In the genomic region with DNA sequence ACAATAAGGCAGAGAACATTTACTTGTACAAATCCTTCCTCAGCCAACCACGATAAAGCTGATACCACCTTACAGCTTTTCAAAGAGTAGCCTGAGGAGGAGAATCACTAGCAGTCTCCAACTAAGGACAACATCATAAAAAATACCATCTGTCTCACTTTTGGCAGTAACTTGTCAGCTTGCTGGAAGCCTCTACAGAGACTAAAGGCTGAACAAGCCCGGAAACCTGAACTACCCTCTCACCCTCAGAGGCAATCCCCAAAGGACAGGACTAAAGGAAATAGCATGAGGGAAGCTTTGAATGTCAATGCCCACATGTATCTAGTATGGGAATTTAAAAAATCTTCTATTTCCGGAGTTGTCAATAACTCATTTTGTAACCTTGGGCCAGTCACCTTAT, we compare ENCODE assay signal across 9 cellular contexts. TPM values are rescaled to one million over a fixed set of nuclear protein-coding genes. Genes with fewer than 3 reads are reported as not detected.
DNase-seq lines count a peak whose midpoint lies in the region; ATAC-seq lines count a peak whose summit lies in the region.
"Had no signal": no experiment of that assay in that cellular context is flagged by ENCODE, and none has a peak within 500 bp of the region (broad histone marks: within the 10 kb centered on the region; RNA-seq: fewer than 3 reads in every experiment).

No MANE protein-coding gene starts in this region.

- H3K27me3 Mint-ChIP-seq in activated CD4-positive, alpha-beta T cell treated with anti-CD3 and anti-CD28 coated beads for 36 hours, result no peaks in the 10 kb centered on the region
- H3K27me3 Mint-ChIP-seq in dendritic cell treated with granulocyte-macrophage colony-stimulating factor and Interleukin-4, amounts not matched to agents 40 ng/mL and 50 ng/mL, for 4 days, result no peaks in the 10 kb centered on the region

- H3K36me3 Mint-ChIP-seq in activated CD4-positive, alpha-beta T cell treated with anti-CD3 and anti-CD28 coated beads for 36 hours (ENCODE audit: low read depth), result peaks cover 47% of the 10 kb centered on the region
- peaks cover 61% of the 10 kb centered on the region for H3K36me3 Mint-ChIP-seq in dendritic cell treated with granulocyte-macrophage colony-stimulating factor and Interleukin-4, amounts not matched to agents 40 ng/mL and 50 ng/mL, for 4 days (ENCODE audit: low read depth)

- H3K27ac Mint-ChIP-seq in activated CD4-positive, alpha-beta T cell treated with anti-CD3 and anti-CD28 coated beads for 36 hours, result peak overlapping the region; percentile 76
- peak overlapping the region; percentile 53 for H3K27ac Mint-ChIP-seq in dendritic cell treated with granulocyte-macrophage colony-stimulating factor and Interleukin-4, amounts not matched to agents 40 ng/mL and 50 ng/mL, for 4 days

- DNase-seq in activated CD4-positive, alpha-beta T cell treated with anti-CD3 and anti-CD28 coated beads for 36 hours, result no peak
- DNase-seq in activated CD4-positive, alpha-beta T cell treated with anti-CD3 and anti-CD28 coated beads, Interleukin-2, amount 50 U/mL, for 1 hour, result no peak
- peak; percentile 59 to 84 for DNase-seq in NCI-H446 (lab: John Stamatoyannopoulos, UW)
- DNase-seq in sciatic nerve (ENCODE audit: low spot score), result no peak
- DNase-seq in NCI-H187 (lab: John Stamatoyannopoulos, UW), result no peak
- no peak for DNase-seq in activated CD4-positive, CD25-positive, alpha-beta regulatory T cell (lab: John Stamatoyannopoulos, UW)
- DNase-seq: NCI-H187 treated with DMSO at 0.1 percent for 48 hours had no signal

- peaks cover 60% of the 10 kb centered on the region for H3K4me1 Mint-ChIP-seq in activated CD4-positive, alpha-beta T cell treated with anti-CD3 and anti-CD28 coated beads for 36 hours
- H3K4me1 Mint-ChIP-seq in dendritic cell treated with granulocyte-macrophage colony-stimulating factor and Interleukin-4, amounts not matched to agents 40 ng/mL and 50 ng/mL, for 4 days (ENCODE audit: low read depth), result peaks cover 36% of the 10 kb centered on the region

- no peak overlapping the region for H3K4me3 Mint-ChIP-seq in activated CD4-positive, alpha-beta T cell treated with anti-CD3 and anti-CD28 coated beads for 36 hours
- H3K4me3 Mint-ChIP-seq in dendritic cell treated with granulocyte-macrophage colony-stimulating factor and Interleukin-4, amounts not matched to agents 40 ng/mL and 50 ng/mL, for 4 days, result no peak overlapping the region

- POLR2A ChIA-PET in activated CD4-positive, alpha-beta T cell treated with anti-CD3 and anti-CD28 coated beads for 36 hours (lab: Charles Lee), result interaction anchor here (0.6 to 2.0 kb wide), 2 partner anchors 10 to 27 kb away, joined by 3 to 8 read pairs; partner anchors contain the start of gene SRSF4

- no peaks in the 10 kb centered on the region for H3K9me3 Mint-ChIP-seq in activated CD4-positive, alpha-beta T cell treated with anti-CD3 and anti-CD28 coated beads for 36 hours (ENCODE audit: low read depth)
- no peaks in the 10 kb centered on the region for H3K9me3 Mint-ChIP-seq in dendritic cell treated with granulocyte-macrophage colony-stimulating factor and Interleukin-4, amounts not matched to agents 40 ng/mL and 50 ng/mL, for 4 days

- CTCF ChIA-PET in activated CD4-positive, alpha-beta T cell treated with anti-CD3 and anti-CD28 coated beads for 36 hours (lab: Charles Lee), result interaction anchor here (0.7 to 1.0 kb wide), 3 partner anchors 14 to 113 kb away, joined by 3 to 5 read pairs (median 3); no protein-coding TSS in a partner anchor

- ATAC-seq in activated CD4-positive, alpha-beta T cell treated with anti-CD3 and anti-CD28 coated beads for 36 hours, result no peak
- ATAC-seq in sciatic nerve (peak; percentile 42), GM19397 (IDR thresholded peaks at IDR 0.05; ENCODE audit: unreplicated experiment) (no peak)

- intact Hi-C loops in activated CD4-positive, alpha-beta T cell treated with anti-CD3 and anti-CD28 coated beads for 36 hours (cut with DNase I, micrococcal nuclease), result no loop called here
- intact Hi-C loops in dendritic cell treated with granulocyte-macrophage colony-stimulating factor and Interleukin-4, amounts not matched to agents 40 ng/mL and 50 ng/mL, for 4 days (cut with micrococcal nuclease), result no loop called here
- intact Hi-C loops in sciatic nerve (cut with DNase I), result no loop called here

RNA-seq across cellular contexts. Expression of gene SRSF4, which starts 10.6 kb away (rescaled TPM):
- total RNA-seq in activated CD4-positive, alpha-beta T cell treated with anti-CD3 and anti-CD28 coated beads for 36 hours, result 100 to 1,000 TPM; 129 to 147 TPM
- total RNA-seq in sciatic nerve, result 95.0 TPM

RNA-seq across cellular contexts. Expression of gene TMEM200B, which starts 47.4 kb away (rescaled TPM):
- 1 to 10 TPM; 1.1 TPM for total RNA-seq in activated CD4-positive, alpha-beta T cell treated with anti-CD3 and anti-CD28 coated beads for 36 hours
- total RNA-seq in sciatic nerve, result 24.6 TPM

RNA-seq across cellular contexts. Expression of gene MECR, which starts 59.6 kb away (rescaled TPM):
- total RNA-seq in activated CD4-positive, alpha-beta T cell treated with anti-CD3 and anti-CD28 coated beads for 36 hours, result 10 to 100 TPM; 41.3 to 43.1 TPM
- 22.6 TPM for total RNA-seq in sciatic nerve

Comparison
In these comparisons a context has a peak if more than half of its experiments do, and no peak if none do; other contexts are left out.
1. DNase-seq: peak in NCI-H446 (2 of 2); none in activated CD4-positive, alpha-beta T cell treated with anti-CD3 and anti-CD28 coated beads for 36 hours (single experiment), activated CD4-positive, alpha-beta T cell treated with anti-CD3 and anti-CD28 coated beads, Interleukin-2, amount 50 U/mL, for 1 hour (single experiment), sciatic nerve (single experiment), NCI-H187 (0 of 2) and activated CD4-positive, CD25-positive, alpha-beta regulatory T cell (0 of 4).
2. RNA of gene TMEM200B, which starts 47.4 kb away (total RNA-seq): 24.6 TPM in sciatic nerve (single experiment); 1.1 TPM in activated CD4-positive, alpha-beta T cell treated with anti-CD3 and anti-CD28 coated beads for 36 hours; every median in the first group is over 10 times any median in the second.